In genomic region chr1:199898654-199899053, GRCh38 we compare ENCODE assay signal across 14 cellular contexts.
"Had no signal": no experiment of that assay in that cellular context is flagged by ENCODE, and none has a peak within 500 bp of the region (broad histone marks: within the 10 kb centered on the region; RNA-seq: fewer than 3 reads in every experiment).

No MANE protein-coding gene starts in this region.

- H3K9me3 Mint-ChIP-seq: activated B cell treated with CpG ODN at 0.5 μM for 24 hours; activated CD4-positive, alpha-beta T cell treated with anti-CD3 and anti-CD28 coated beads, Interleukin-2, amount 10 ng/mL, durations not matched to agents 24 days and 14 days; activated naive CD4-positive, alpha-beta T cell treated with anti-CD3 and anti-CD28 coated beads, Interleukin-2, amount 10 ng/mL, durations not matched to agents 7 days and 5 days; activated T-helper 2 cell treated with anti-CD3 and anti-CD28 coated beads, Interferon-gamma antibody, Interleukin-2, Interleukin-4, amounts not matched to agents 10 μg/mL and 5 μg/mL and 100 μg/mL, durations not matched to agents 14 hours and 24 hours and 36 hours; central memory CD8-positive, alpha-beta T cell; effector memory CD8-positive, alpha-beta T cell had no signal

- H3K4me1 ChIP-seq: body of pancreas, suprapubic skin, upper lobe of left lung had no signal

- FAIRE-seq: keratinocyte had no signal

- DNase-seq: activated B cell treated with CpG ODN at 0.5 μM for 24 hours; activated CD4-positive, alpha-beta T cell treated with anti-CD3 and anti-CD28 coated beads, Interleukin-2, amount 10 ng/mL, durations not matched to agents 24 days and 14 days; activated naive CD4-positive, alpha-beta T cell treated with anti-CD3 and anti-CD28 coated beads, Interleukin-2, amount 10 ng/mL, durations not matched to agents 7 days and 5 days; activated T-cell treated with anti-CD3 and anti-CD28 coated beads for 4 hours; body of pancreas; effector memory CD8-positive, alpha-beta T cell; erythroblast; stimulated activated CD4-positive, alpha-beta T cell treated with anti-CD3 and anti-CD28 coated beads, Interleukin-12 subunit alpha, Interleukin-12 subunit beta, amount 100 ng/mL, for 4 hours; stimulated activated naive CD4-positive, alpha-beta T cell treated with Interleukin-2 at 50 U/mL for 16 hours; upper lobe of left lung had no signal

- H3K27ac ChIP-seq: body of pancreas, suprapubic skin, upper lobe of left lung had no signal

- ATAC-seq: body of pancreas; effector memory CD8-positive, alpha-beta T cell had no signal

- H3K27ac Mint-ChIP-seq: activated B cell treated with CpG ODN at 0.5 μM for 24 hours; activated CD4-positive, alpha-beta T cell treated with anti-CD3 and anti-CD28 coated beads, Interleukin-2, amount 10 ng/mL, durations not matched to agents 24 days and 14 days; activated naive CD4-positive, alpha-beta T cell treated with anti-CD3 and anti-CD28 coated beads, Interleukin-2, amount 10 ng/mL, durations not matched to agents 7 days and 5 days; activated T-helper 2 cell treated with anti-CD3 and anti-CD28 coated beads, Interferon-gamma antibody, Interleukin-2, Interleukin-4, amounts not matched to agents 10 μg/mL and 5 μg/mL and 100 μg/mL, durations not matched to agents 14 hours and 24 hours and 36 hours; effector memory CD8-positive, alpha-beta T cell had no signal

- H3K36me3 ChIP-seq: suprapubic skin, upper lobe of left lung had no signal

- H3K27me3 ChIP-seq: body of pancreas, suprapubic skin, upper lobe of left lung had no signal

- H3K4me3 Mint-ChIP-seq: activated B cell treated with CpG ODN at 0.5 μM for 24 hours; activated CD4-positive, alpha-beta T cell treated with anti-CD3 and anti-CD28 coated beads, Interleukin-2, amount 10 ng/mL, durations not matched to agents 24 days and 14 days; activated naive CD4-positive, alpha-beta T cell treated with anti-CD3 and anti-CD28 coated beads, Interleukin-2, amount 10 ng/mL, durations not matched to agents 7 days and 5 days; central memory CD8-positive, alpha-beta T cell; effector memory CD8-positive, alpha-beta T cell had no signal

- H3K4me1 Mint-ChIP-seq: activated B cell treated with CpG ODN at 0.5 μM for 24 hours; activated CD4-positive, alpha-beta T cell treated with anti-CD3 and anti-CD28 coated beads, Interleukin-2, amount 10 ng/mL, durations not matched to agents 24 days and 14 days; activated naive CD4-positive, alpha-beta T cell treated with anti-CD3 and anti-CD28 coated beads, Interleukin-2, amount 10 ng/mL, durations not matched to agents 7 days and 5 days; central memory CD8-positive, alpha-beta T cell had no signal

- H3K27me3 Mint-ChIP-seq: activated CD4-positive, alpha-beta T cell treated with anti-CD3 and anti-CD28 coated beads, Interleukin-2, amount 10 ng/mL, durations not matched to agents 24 days and 14 days; activated naive CD4-positive, alpha-beta T cell treated with anti-CD3 and anti-CD28 coated beads, Interleukin-2, amount 10 ng/mL, durations not matched to agents 7 days and 5 days had no signal

- H3K4me3 ChIP-seq: body of pancreas, suprapubic skin, upper lobe of left lung had no signal

- H3K36me3 Mint-ChIP-seq: activated naive CD4-positive, alpha-beta T cell treated with anti-CD3 and anti-CD28 coated beads, Interleukin-2, amount 10 ng/mL, durations not matched to agents 7 days and 5 days had no signal
